In genomic region chr11:5808500-5809121, GRCh38 we compare ENCODE assay signal across 8 cellular contexts. TPM values are rescaled to one million over a fixed set of nuclear protein-coding genes. Genes with fewer than 3 reads are reported as not detected.
DNase-seq lines count a peak whose midpoint lies in the region; ATAC-seq and TF ChIP-seq lines count a peak whose summit lies in the region.

Gene OR52N2, plus strand, starts transcription at chr11:5808924. Its CDS starts 11,412 bp downstream, at chr11:5820336.

- no peak for TF ChIP-seq POLR2A in heart left ventricle (IDR thresholded peaks at IDR 0.05)

- H3K4me3 ChIP-seq in HUES6 (ENCODE audit: low read depth, low read length) (peak within 1 kb of the TSS; percentile 64), heart left ventricle (peak within 1 kb of the TSS; percentile 17 to 66 (median 54)), upper lobe of right lung (peak within 1 kb of the TSS; percentile 48)

- peak within 1 kb of the TSS; percentile 88 for H3K4me3 Mint-ChIP-seq in activated naive CD8-positive, alpha-beta T cell

- peak; percentile 54 for DNase-seq in Daoy (ENCODE audit: low read depth)
- DNase-seq in SK-MEL-5 (ENCODE audit: low read depth, low spot score) = peak; percentile 84
- peak in 4 of 5 donors; percentile 63 to 70 (median 66) for DNase-seq in heart left ventricle
- peak; percentile 80 for DNase-seq in posterior vena cava (ENCODE audit: low spot score)
- DNase-seq in upper lobe of right lung = peak; percentile 67

- ATAC-seq in GM21526 (IDR thresholded peaks at IDR 0.05; ENCODE audit: low FRiP score, unreplicated experiment) (peak; percentile 95), heart left ventricle (peak in 3 of 4 donors; percentile 88 to 92 (median 90)), upper lobe of right lung (peak; percentile 99)

- no peak within 1 kb of the TSS for H3K27ac Mint-ChIP-seq in activated naive CD8-positive, alpha-beta T cell

- WGBS in heart left ventricle, 4 donors = 7 to 32% (median 8%) methylated on average over 24 of the region's 24 CpGs

- H3K27ac ChIP-seq in HUES6 (ENCODE audit: low read depth, low read length) (no peak within 1 kb of the TSS), heart left ventricle (no peak within 1 kb of the TSS), upper lobe of right lung (no peak within 1 kb of the TSS)

- H3K9me3 ChIP-seq in HUES6 (ENCODE audit: control insufficient read depth, insufficient read depth, low read depth, low read length) = peaks cover 6% of the 10 kb centered on the region; the same call in 1 of the 2 replicates
- H3K9me3 ChIP-seq in heart left ventricle = peaks cover 0 to 12% (median 0%) of the 10 kb centered on the region in 12 donors
- H3K9me3 ChIP-seq in upper lobe of right lung = no peaks in the 10 kb centered on the region

- H3K27me3 Mint-ChIP-seq in activated naive CD8-positive, alpha-beta T cell = peaks cover 8% of the 10 kb centered on the region

- H3K4me1 ChIP-seq in HUES6 (ENCODE audit: control insufficient read depth, insufficient read depth, low read length) (no peaks in the 10 kb centered on the region), heart left ventricle (peaks cover 0 to 12% (median 0%) of the 10 kb centered on the region in 12 donors), upper lobe of right lung (no peaks in the 10 kb centered on the region)

- H3K4me1 Mint-ChIP-seq in activated naive CD8-positive, alpha-beta T cell (ENCODE audit: low read depth) = peaks cover 6% of the 10 kb centered on the region

- H3K36me3 Mint-ChIP-seq in activated naive CD8-positive, alpha-beta T cell = peaks cover 2% of the 10 kb centered on the region

- peak within 1 kb of the TSS; percentile 24 for H3K9ac ChIP-seq in HUES6 (ENCODE audit: low read length)

- no peaks in the 10 kb centered on the region for H3K36me3 ChIP-seq in HUES6 (ENCODE audit: control insufficient read depth, insufficient read depth, low read length)
- no peaks in the 10 kb centered on the region for H3K36me3 ChIP-seq in heart left ventricle
- no peaks in the 10 kb centered on the region for H3K36me3 ChIP-seq in upper lobe of right lung

- peak; percentile 66 to 89 (median 84) for TF ChIP-seq CTCF in heart left ventricle (IDR thresholded peaks at IDR 0.05)
- TF ChIP-seq CTCF in upper lobe of right lung (IDR thresholded peaks at IDR 0.05) = peak; percentile 88

- H3K27me3 ChIP-seq in HUES6 (ENCODE audit: control insufficient read depth, insufficient read depth, low read length) (no peaks in the 10 kb centered on the region; the same call in 1 of the 2 replicates), heart left ventricle (peaks cover 0 to 2% (median 0%) of the 10 kb centered on the region in 9 donors), upper lobe of right lung (no peaks in the 10 kb centered on the region)

- intact Hi-C loops in heart left ventricle (cut with DNase I) (loop anchor here (1.0 to 10.0 kb wide), 15 partner anchors 204 to 1174 kb away; partner anchors contain the start of genes OR51D1 (in 1 of the 10), OR51V1 (in 1 of the 10) and TRIM6 (in 1 of the 10)), posterior vena cava (cut with DNase I) (no loop called here), upper lobe of right lung (cut with DNase I) (loop anchor here (10.0 kb wide), 1 partner anchor 344 kb away; no protein-coding TSS in a partner anchor)

- peaks cover 9% of the 10 kb centered on the region for H3K9me3 Mint-ChIP-seq in activated naive CD8-positive, alpha-beta T cell (ENCODE audit: low read depth)

- in situ Hi-C loops in SK-MEL-5 (cut with HindIII; ENCODE audit: low pct_unique_long_range_greater_than_20kb, low sequenced_read_pairs) = no loop called here

RNA-seq across cellular contexts. Expression of gene OR52N2, which starts in this region (rescaled TPM):
- not detected in 2 replicates for total RNA-seq in Daoy (2014; rRNA removed; shearing (Covaris generic))
- not detected in 2 replicates for total RNA-seq in SK-MEL-5 (2014; rRNA removed; shearing (Covaris generic))
- polyA plus RNA-seq in SK-MEL-5 (2015; cell fraction: cytosol; rRNA removed) = not detected in 2 replicates
- polyA plus RNA-seq in SK-MEL-5 (2015; cell fraction: nucleus; rRNA removed) = not detected in 2 replicates
- total RNA-seq in heart left ventricle = not detected
- not detected for polyA plus RNA-seq in heart left ventricle
- not detected for total RNA-seq in posterior vena cava
- not detected for total RNA-seq in upper lobe of right lung

Comparison
In these comparisons a context has a peak if more than half of its experiments do, and no peak if none do; other contexts are left out.
1. Peak in DNase-seq in Daoy; RNA of the gene not detected or under 1 TPM.
2. Peak in DNase-seq in SK-MEL-5; RNA of the gene not detected or under 1 TPM.
3. Peak in DNase-seq, ATAC-seq and H3K4me3 ChIP-seq in heart left ventricle; RNA of the gene not detected or under 1 TPM.
4. Peak in DNase-seq in posterior vena cava; RNA of the gene not detected or under 1 TPM.
5. Peak in DNase-seq, ATAC-seq and H3K4me3 ChIP-seq in upper lobe of right lung; RNA of the gene not detected or under 1 TPM.
6. intact Hi-C loops: an anchor here in heart left ventricle (1.0 to 10.0 kb wide) and upper lobe of right lung (10.0 kb wide); none called in posterior vena cava.